Comparison of ENCODE assay signal across 1 cellular context in the genomic region with DNA sequence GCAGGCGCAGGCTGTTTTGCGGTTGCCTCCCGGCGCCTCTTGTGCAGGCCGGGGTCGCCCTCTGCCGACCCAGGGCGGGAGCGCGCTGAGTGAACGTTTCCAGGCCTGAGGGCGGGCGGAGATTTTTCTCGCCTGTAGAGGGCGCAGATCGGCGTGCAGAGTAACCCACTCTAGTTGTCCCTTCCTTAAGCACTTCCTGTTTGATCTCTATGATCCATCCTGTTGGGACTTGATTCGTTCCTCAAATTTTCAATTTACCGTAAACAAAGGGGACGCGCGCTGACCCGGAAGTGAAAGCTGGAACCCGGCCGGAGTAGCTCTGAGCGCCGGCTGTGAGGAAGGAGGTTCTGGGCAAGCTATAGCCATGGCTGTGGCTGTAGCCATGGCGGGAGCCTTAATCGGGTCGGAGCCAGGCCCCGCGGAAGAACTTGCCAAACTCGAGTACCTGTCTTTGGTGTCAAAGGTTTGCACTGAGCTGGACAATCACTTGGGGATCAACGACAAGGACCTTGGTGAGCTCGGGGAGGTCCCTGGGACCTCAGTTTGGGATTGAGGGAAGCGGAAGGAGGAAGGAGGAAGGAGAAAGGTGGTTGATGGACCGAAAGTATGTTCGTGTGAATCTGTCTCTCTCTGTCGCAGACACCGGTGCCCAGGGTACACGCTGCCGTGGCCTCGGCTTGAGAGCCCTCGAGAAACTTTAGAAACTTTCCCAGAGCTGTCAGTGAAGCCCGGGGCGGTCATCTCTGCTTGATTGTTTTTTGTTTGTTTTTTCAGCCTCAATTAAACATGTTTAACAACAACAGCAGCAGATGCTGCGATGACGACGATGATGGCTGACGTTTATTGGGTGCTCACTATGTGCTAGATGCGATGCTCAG.
TF ChIP-seq lines count a peak whose summit lies in the region.

Gene DHX8, plus strand, starts transcription at position 302 of the 878 bp plus-strand sequence. Its CDS starts 63 bp downstream, at position 365.

TF ChIP-seq in K562, 482 proteins besides CTCF, POLR2A, EP300 and RAD21 (continued from another document and continues in another):
- TF ChIP-seq, protein P1, sequence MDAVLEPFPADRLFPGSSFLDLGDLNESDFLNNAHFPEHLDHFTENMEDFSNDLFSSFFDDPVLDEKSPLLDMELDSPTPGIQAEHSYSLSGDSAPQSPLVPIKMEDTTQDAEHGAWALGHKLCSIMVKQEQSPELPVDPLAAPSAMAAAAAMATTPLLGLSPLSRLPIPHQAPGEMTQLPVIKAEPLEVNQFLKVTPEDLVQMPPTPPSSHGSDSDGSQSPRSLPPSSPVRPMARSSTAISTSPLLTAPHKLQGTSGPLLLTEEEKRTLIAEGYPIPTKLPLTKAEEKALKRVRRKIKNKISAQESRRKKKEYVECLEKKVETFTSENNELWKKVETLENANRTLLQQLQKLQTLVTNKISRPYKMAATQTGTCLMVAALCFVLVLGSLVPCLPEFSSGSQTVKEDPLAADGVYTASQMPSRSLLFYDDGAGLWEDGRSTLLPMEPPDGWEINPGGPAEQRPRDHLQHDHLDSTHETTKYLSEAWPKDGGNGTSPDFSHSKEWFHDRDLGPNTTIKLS (IDR thresholded peaks at IDR 0.05; ENCODE audit: borderline replicate concordance, low read depth), result peak; percentile 90
- TF ChIP-seq ZBTB26 (CRISPR knock-in tag; IDR thresholded peaks at IDR 0.05) (0 out of 2 replicates have a peak, but pooled peaks have one; percentile 32), U2AF1 (optimal IDR thresholded peaks at IDR 0.05; ENCODE audit: low read depth, low read length) (no peak), E2F4 (CRISPR knock-in tag; IDR thresholded peaks at IDR 0.05; ENCODE audit: low read depth) (no peak), ETV1 (tag; conservative IDR thresholded peaks at IDR 0.05; ENCODE audit: low read depth) (peak; percentile 92), IFI16 (CRISPR knock-in tag; IDR thresholded peaks at IDR 0.05) (no peak), FOXP1 (CRISPR knock-in tag; IDR thresholded peaks at IDR 0.05) (peak; percentile 87), POLR2AphosphoS5 (IDR thresholded peaks at IDR 0.05; ENCODE audit: control insufficient read depth, insufficient read depth, low read depth, low read length) (peak; percentile 90), RREB1 (CRISPR knock-in tag; IDR thresholded peaks at IDR 0.05) (0 out of 2 replicates have a peak, but pooled peaks have one; percentile 20), DACH1 (IDR thresholded peaks at IDR 0.05; ENCODE audit: partially characterized antibody) (no peak), JUND (IDR thresholded peaks at IDR 0.05; ENCODE audit: borderline replicate concordance, low read depth, low read length) (peak; percentile 81), JUND (tag; IDR thresholded peaks at IDR 0.05; ENCODE audit: borderline replicate concordance, low read depth, low read length) (peak; percentile 27; the same call in 1 of the 3 replicates), CXXC5 (CRISPR knock-in tag; IDR thresholded peaks at IDR 0.05) (peak; percentile 87), NR3C1 (CRISPR knock-in tag; IDR thresholded peaks at IDR 0.05) (no peak), CBFA2T3 (IDR thresholded peaks at IDR 0.05) (no peak), SMAD1 (IDR thresholded peaks at IDR 0.05; ENCODE audit: low read depth, low read length, partially characterized antibody) (peak; percentile 79), MXI1 (IDR thresholded peaks at IDR 0.05; ENCODE audit: low read depth, low read length) (peak; percentile 37; the same call in 1 of the 2 replicates), TAF15 (IDR thresholded peaks at IDR 0.05; ENCODE audit: low read depth, low read length) (no peak), FOXA3 (CRISPR knock-in tag; conservative IDR thresholded peaks at IDR 0.05 in 1 of 2, IDR thresholded peaks at IDR 0.05 in 1 of 2) (peak in 1 of 2 experiments; percentile 29; a peak in 1 of 4 replicates), CBX5 (IDR thresholded peaks at IDR 0.05; ENCODE audit: borderline replicate concordance, low read depth) (no peak; the same call in 1 of the 2 replicates), MYNN (IDR thresholded peaks at IDR 0.05) (no peak), MYNN (CRISPR knock-in tag; IDR thresholded peaks at IDR 0.05) (no peak), MLX (CRISPR knock-in tag; conservative IDR thresholded peaks at IDR 0.05) (no peak), TRIM28 (IDR thresholded peaks at IDR 0.05) (peak; percentile 57), NEUROD1 (IDR thresholded peaks at IDR 0.05; ENCODE audit: borderline replicate concordance, low read depth, low read length, partially characterized antibody) (peak; percentile 70), ZSCAN29 (IDR thresholded peaks at IDR 0.05) (no peak), SUPT5H (IDR thresholded peaks at IDR 0.05) (peak; percentile 92), HNRNPK (IDR thresholded peaks at IDR 0.05; ENCODE audit: low read depth, low read length, poor library complexity, severe bottlenecking) (no peak), NR1H2 (CRISPR knock-in tag; IDR thresholded peaks at IDR 0.05) (no peak), KLF10 (CRISPR knock-in tag; IDR thresholded peaks at IDR 0.05) (no peak), GTF2E2 (tag; IDR thresholded peaks at IDR 0.05) (0 out of 2 replicates have a peak, but pooled peaks have one; percentile 43), HMG20B (CRISPR knock-in tag; IDR thresholded peaks at IDR 0.05) (no peak), RCOR1 (IDR thresholded peaks at IDR 0.05; ENCODE audit: borderline replicate concordance in 1 of 2, low read depth in 2 of 2, low read length in 2 of 2) (peak in 1 of 2 experiments; percentile 67; a peak in 1 of 4 replicates), PHB2 (IDR thresholded peaks at IDR 0.05; ENCODE audit: low read depth) (no peak; the same call in 1 of the 2 replicates), SIX5 (IDR thresholded peaks at IDR 0.05; ENCODE audit: borderline replicate concordance in 1 of 2, insufficient read depth in 1 of 2, low read depth in 1 of 2, low read length in 2 of 2) (peak; percentile 27 to 49; a peak in 2 of 4 replicates), NCOA6 (IDR thresholded peaks at IDR 0.05) (no peak), ZNF232 (CRISPR knock-in tag; IDR thresholded peaks at IDR 0.05) (no peak), MEIS2 (IDR thresholded peaks at IDR 0.05; ENCODE audit: partially characterized antibody) (peak; percentile 56), ZNF695 (CRISPR knock-in tag; IDR thresholded peaks at IDR 0.05) (no peak), CBX8 (IDR thresholded peaks at IDR 0.05; ENCODE audit: borderline replicate concordance, extremely low read depth, low read depth, low read length, poor library complexity, severe bottlenecking) (no peak), NFRKB (IDR thresholded peaks at IDR 0.05; ENCODE audit: low read depth) (peak; percentile 86), HDAC2 (IDR thresholded peaks at IDR 0.05) (peak; percentile 49; the same call in 1 of the 2 replicates), IRF9 (tag; IDR thresholded peaks at IDR 0.05) (no peak)
- TF ChIP-seq, protein P2, sequence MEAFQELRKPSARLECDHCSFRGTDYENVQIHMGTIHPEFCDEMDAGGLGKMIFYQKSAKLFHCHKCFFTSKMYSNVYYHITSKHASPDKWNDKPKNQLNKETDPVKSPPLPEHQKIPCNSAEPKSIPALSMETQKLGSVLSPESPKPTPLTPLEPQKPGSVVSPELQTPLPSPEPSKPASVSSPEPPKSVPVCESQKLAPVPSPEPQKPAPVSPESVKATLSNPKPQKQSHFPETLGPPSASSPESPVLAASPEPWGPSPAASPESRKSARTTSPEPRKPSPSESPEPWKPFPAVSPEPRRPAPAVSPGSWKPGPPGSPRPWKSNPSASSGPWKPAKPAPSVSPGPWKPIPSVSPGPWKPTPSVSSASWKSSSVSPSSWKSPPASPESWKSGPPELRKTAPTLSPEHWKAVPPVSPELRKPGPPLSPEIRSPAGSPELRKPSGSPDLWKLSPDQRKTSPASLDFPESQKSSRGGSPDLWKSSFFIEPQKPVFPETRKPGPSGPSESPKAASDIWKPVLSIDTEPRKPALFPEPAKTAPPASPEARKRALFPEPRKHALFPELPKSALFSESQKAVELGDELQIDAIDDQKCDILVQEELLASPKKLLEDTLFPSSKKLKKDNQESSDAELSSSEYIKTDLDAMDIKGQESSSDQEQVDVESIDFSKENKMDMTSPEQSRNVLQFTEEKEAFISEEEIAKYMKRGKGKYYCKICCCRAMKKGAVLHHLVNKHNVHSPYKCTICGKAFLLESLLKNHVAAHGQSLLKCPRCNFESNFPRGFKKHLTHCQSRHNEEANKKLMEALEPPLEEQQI (IDR thresholded peaks at IDR 0.05), result no peak
- TF ChIP-seq, protein P3, sequence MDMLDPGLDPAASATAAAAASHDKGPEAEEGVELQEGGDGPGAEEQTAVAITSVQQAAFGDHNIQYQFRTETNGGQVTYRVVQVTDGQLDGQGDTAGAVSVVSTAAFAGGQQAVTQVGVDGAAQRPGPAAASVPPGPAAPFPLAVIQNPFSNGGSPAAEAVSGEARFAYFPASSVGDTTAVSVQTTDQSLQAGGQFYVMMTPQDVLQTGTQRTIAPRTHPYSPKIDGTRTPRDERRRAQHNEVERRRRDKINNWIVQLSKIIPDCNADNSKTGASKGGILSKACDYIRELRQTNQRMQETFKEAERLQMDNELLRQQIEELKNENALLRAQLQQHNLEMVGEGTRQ (CRISPR knock-in tag; IDR thresholded peaks at IDR 0.05), result no peak
- TF ChIP-seq, protein P4, sequence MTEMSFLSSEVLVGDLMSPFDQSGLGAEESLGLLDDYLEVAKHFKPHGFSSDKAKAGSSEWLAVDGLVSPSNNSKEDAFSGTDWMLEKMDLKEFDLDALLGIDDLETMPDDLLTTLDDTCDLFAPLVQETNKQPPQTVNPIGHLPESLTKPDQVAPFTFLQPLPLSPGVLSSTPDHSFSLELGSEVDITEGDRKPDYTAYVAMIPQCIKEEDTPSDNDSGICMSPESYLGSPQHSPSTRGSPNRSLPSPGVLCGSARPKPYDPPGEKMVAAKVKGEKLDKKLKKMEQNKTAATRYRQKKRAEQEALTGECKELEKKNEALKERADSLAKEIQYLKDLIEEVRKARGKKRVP (CRISPR knock-in tag; IDR thresholded peaks at IDR 0.05), result no peak
